In the genomic region with DNA sequence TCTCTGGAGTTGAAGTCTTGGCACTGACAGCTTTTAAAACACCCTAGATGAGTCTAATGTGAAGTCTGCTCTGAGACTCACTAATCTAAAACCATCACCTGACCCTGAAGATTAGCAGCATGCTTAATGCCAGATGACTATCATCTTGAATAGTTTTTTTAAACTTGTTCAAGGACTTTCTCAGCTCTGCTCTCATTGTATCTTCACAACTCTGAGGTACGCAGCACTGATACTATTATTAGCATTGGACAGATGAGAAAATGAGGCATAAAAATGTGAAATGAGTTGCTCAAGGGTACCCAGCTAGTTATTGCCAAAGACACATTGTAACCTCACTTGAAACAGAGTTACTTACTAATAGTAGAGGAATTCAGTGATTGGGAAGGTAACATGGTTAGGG, we compare ENCODE assay signal across 12 cellular contexts. TPM values are rescaled to one million over a fixed set of nuclear protein-coding genes. Genes with fewer than 3 reads are reported as not detected.
DNase-seq lines count a peak whose midpoint lies in the region; TF ChIP-seq lines count a peak whose summit lies in the region.
"Had no signal": no experiment of that assay in that cellular context is flagged by ENCODE, and none has a peak within 500 bp of the region (broad histone marks: within the 10 kb centered on the region; RNA-seq: fewer than 3 reads in every experiment).

No MANE protein-coding gene starts in this region.

- H3K36me3 ChIP-seq in right atrium auricular region (no peaks in the 10 kb centered on the region), iPS-18a (ENCODE audit: control insufficient read depth, low read depth, low read length) (no peaks in the 10 kb centered on the region)
- H3K36me3 ChIP-seq: thoracic aorta had no signal

- H3K4me3 ChIP-seq in right atrium auricular region = no peak overlapping the region
- peak overlapping the region; percentile 26 for H3K4me3 ChIP-seq in iPS-18a (ENCODE audit: low read length)
- no peak overlapping the region for H3K4me3 ChIP-seq in coronary artery
- H3K4me3 ChIP-seq: thoracic aorta had no signal

- no peaks in the 10 kb centered on the region for H3K27me3 Mint-ChIP-seq in T-helper 2 cell treated with Interferon-gamma antibody and Interleukin-4, amounts not matched to agents 5 μg/mL and 100 μg/mL, for 36 hours (ENCODE audit: low read depth)

- H3K27ac Mint-ChIP-seq in T-helper 2 cell treated with Interferon-gamma antibody and Interleukin-4, amounts not matched to agents 5 μg/mL and 100 μg/mL, for 36 hours = peak overlapping the region; percentile 51

- peaks cover 15% of the 10 kb centered on the region for H3K36me3 Mint-ChIP-seq in T-helper 2 cell treated with Interferon-gamma antibody and Interleukin-4, amounts not matched to agents 5 μg/mL and 100 μg/mL, for 36 hours (ENCODE audit: low read depth)

- no peaks in the 10 kb centered on the region for H3K9me3 ChIP-seq in right atrium auricular region
- H3K9me3 ChIP-seq in iPS-18a (ENCODE audit: control insufficient read depth, low read depth, low read length) = no peaks in the 10 kb centered on the region
- H3K9me3 ChIP-seq: thoracic aorta had no signal

- no peaks in the 10 kb centered on the region for H3K27me3 ChIP-seq in right atrium auricular region
- H3K27me3 ChIP-seq in iPS-18a (ENCODE audit: control insufficient read depth, insufficient read depth, low read length) = no peaks in the 10 kb centered on the region

- TF ChIP-seq CTCF in right atrium auricular region (IDR thresholded peaks at IDR 0.05) (no peak), coronary artery (IDR thresholded peaks at IDR 0.05) (no peak)

- peak overlapping the region; percentile 57 for H3K4me3 Mint-ChIP-seq in T-helper 2 cell treated with Interferon-gamma antibody and Interleukin-4, amounts not matched to agents 5 μg/mL and 100 μg/mL, for 36 hours

- no peaks in the 10 kb centered on the region for H3K9me3 Mint-ChIP-seq in T-helper 2 cell treated with Interferon-gamma antibody and Interleukin-4, amounts not matched to agents 5 μg/mL and 100 μg/mL, for 36 hours

- peak overlapping the region; percentile 50 to 88 for H3K27ac ChIP-seq in right atrium auricular region
- no peak overlapping the region for H3K27ac ChIP-seq in iPS-18a (ENCODE audit: low read length)
- no peak overlapping the region for H3K27ac ChIP-seq in coronary artery
- H3K27ac ChIP-seq: thoracic aorta had no signal

- intact Hi-C loops in cardiac septum (cut with DNase I) = no loop called here

- H3K9ac ChIP-seq in iPS-18a (ENCODE audit: low read length) = no peak overlapping the region

- H3K4me1 ChIP-seq in right atrium auricular region (peaks cover 0 to 54% of the 10 kb centered on the region in 2 donors), iPS-18a (ENCODE audit: control insufficient read depth, low read depth, low read length) (peaks cover 69% of the 10 kb centered on the region)

- H3K4me1 Mint-ChIP-seq in T-helper 2 cell treated with Interferon-gamma antibody and Interleukin-4, amounts not matched to agents 5 μg/mL and 100 μg/mL, for 36 hours (ENCODE audit: low read depth) = peaks cover 14% of the 10 kb centered on the region

- DNase-seq in right atrium auricular region (ENCODE audit: low spot score) (no peak), cardiac septum (ENCODE audit: low spot score) (no peak), Ammon's horn (ENCODE audit: low spot score) (no peak), coronary artery (ENCODE audit: low spot score) (no peak), NCI-H446 treated with DMSO at 0.1 percent for 48 hours (lab: John Stamatoyannopoulos, UW) (no peak), NCI-H748 (lab: John Stamatoyannopoulos, UW; ENCODE audit: unreplicated experiment) (no peak)
- no peak for DNase-seq in T-helper 2 cell treated with Interferon-gamma antibody and Interleukin-4, amounts not matched to agents 5 μg/mL and 100 μg/mL, for 36 hours (ENCODE audit: low spot score)
- DNase-seq: amygdala; NCI-H1092; stimulated activated CD4-positive, alpha-beta T cell treated with anti-CD3 and anti-CD28 coated beads, Interleukin-12 subunit alpha, Interleukin-12 subunit beta, amount 100 ng/mL, for 4 hours had no signal

RNA-seq across cellular contexts. Expression of gene SLC38A1, which starts 4.8 kb away (rescaled TPM):
- total RNA-seq in right atrium auricular region (100 to 1,000 TPM in 1 of 2 donors, 10 to 100 TPM in 1; 79.6 to 116 TPM), cardiac septum (64.4 TPM)

Comparison
In these comparisons a context has a peak if more than half of its experiments do, and no peak if none do; other contexts are left out.
1. H3K27ac ChIP-seq: peak in right atrium auricular region (2 of 2); none in iPS-18a (single experiment) and coronary artery (0 of 2).